Comparison of ENCODE assay signal across 1 cellular context in genomic region chr6:6713660-6714446, GRCh38.
TF ChIP-seq lines count a peak whose summit lies in the region.

No MANE protein-coding gene starts in this region.

TF ChIP-seq in HepG2, 621 proteins besides CTCF, POLR2A, EP300 and RAD21 (continued from another document):
- TF ChIP-seq MAFF (IDR thresholded peaks at IDR 0.05; ENCODE audit: low read depth, low read length) (peak; percentile 93), MXD3 (CRISPR knock-in tag; IDR thresholded peaks at IDR 0.05) (no peak), ZNF777 (CRISPR knock-in tag; IDR thresholded peaks at IDR 0.05) (no peak), ZNF407 (CRISPR knock-in tag; IDR thresholded peaks at IDR 0.05; ENCODE audit: not compliant biosample characterization) (no peak), ZNF121 (CRISPR knock-in tag; IDR thresholded peaks at IDR 0.05) (peak; percentile 83), PBX3 (CRISPR knock-in tag; IDR thresholded peaks at IDR 0.05; ENCODE audit: borderline replicate concordance) (no peak), ZFP36L2 (CRISPR knock-in tag; IDR thresholded peaks at IDR 0.05) (no peak)
- TF ChIP-seq, protein P1, sequence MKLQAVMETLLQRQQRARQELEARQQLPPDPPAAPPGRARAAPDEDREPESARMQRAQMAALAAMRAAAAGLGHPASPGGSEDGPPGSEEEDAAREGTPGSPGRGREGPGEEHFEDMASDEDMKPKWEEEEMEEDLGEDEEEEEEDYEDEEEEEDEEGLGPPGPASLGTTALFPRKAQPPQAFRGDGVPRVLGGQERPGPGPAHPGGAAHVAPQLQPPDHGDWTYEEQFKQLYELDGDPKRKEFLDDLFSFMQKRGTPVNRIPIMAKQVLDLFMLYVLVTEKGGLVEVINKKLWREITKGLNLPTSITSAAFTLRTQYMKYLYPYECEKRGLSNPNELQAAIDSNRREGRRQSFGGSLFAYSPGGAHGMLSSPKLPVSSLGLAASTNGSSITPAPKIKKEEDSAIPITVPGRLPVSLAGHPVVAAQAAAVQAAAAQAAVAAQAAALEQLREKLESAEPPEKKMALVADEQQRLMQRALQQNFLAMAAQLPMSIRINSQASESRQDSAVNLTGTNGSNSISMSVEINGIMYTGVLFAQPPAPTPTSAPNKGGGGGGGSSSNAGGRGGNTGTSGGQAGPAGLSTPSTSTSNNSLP (IDR thresholded peaks at IDR 0.05; ENCODE audit: low read depth, low read length) = no peak
